Comparison of ENCODE assay signal across 8 cellular contexts in genomic region chr1:85061711-85062424, GRCh38. TPM values are rescaled to one million over a fixed set of nuclear protein-coding genes. Genes with fewer than 3 reads are reported as not detected.
DNase-seq lines count a peak whose midpoint lies in the region; ATAC-seq and TF ChIP-seq lines count a peak whose summit lies in the region.

No MANE protein-coding gene starts in this region.

- peak overlapping the region; percentile 70 for H3K9ac ChIP-seq in mucosa of stomach (ENCODE audit: low read length)

- H3K36me3 ChIP-seq in BJ (ENCODE audit: control insufficient read depth, insufficient read depth, low read length): no peaks in the 10 kb centered on the region
- H3K36me3 ChIP-seq in esophagus (ENCODE audit: control insufficient read depth in 2 of 2, insufficient read depth in 2 of 2, low read length in 1 of 2): no peaks in the 10 kb centered on the region
- no peaks in the 10 kb centered on the region for H3K36me3 ChIP-seq in mucosa of stomach (ENCODE audit: control insufficient read depth, insufficient read depth, low read length)

- peak; percentile 100 for ATAC-seq in GM19372 (IDR thresholded peaks at IDR 0.05; ENCODE audit: low read depth, unreplicated experiment)
- ATAC-seq in HG03520 (IDR thresholded peaks at IDR 0.05; ENCODE audit: unreplicated experiment): peak; percentile 99

- H3K4me3 ChIP-seq in BJ (ENCODE audit: low read depth, low read length) (peak overlapping the region; percentile 40), esophagus (ENCODE audit: low read depth in 1 of 2, low read length in 2 of 2) (peak overlapping the region; percentile 26 to 60), mucosa of stomach (ENCODE audit: low read length) (peak overlapping the region; percentile 34)

- H3K9me3 ChIP-seq in esophagus (ENCODE audit: control insufficient read depth in 2 of 2, insufficient read depth in 1 of 2, low read depth in 1 of 2, low read length in 1 of 2): no peaks in the 10 kb centered on the region
- no peaks in the 10 kb centered on the region for H3K9me3 ChIP-seq in mucosa of stomach (ENCODE audit: control insufficient read depth, low read length)

- CTCF ChIA-PET in BJ (lab: Yijun Ruan, JAX): interaction anchor here (0.8 to 1.7 kb wide), 7 partner anchors 18 to 198 kb away, joined by 3 to 10 read pairs (median 3); partner anchors contain the start of gene C1orf52

- H3K4me1 ChIP-seq in esophagus (ENCODE audit: control insufficient read depth in 2 of 2, insufficient read depth in 2 of 2, low read length in 1 of 2) (no peaks in the 10 kb centered on the region), mucosa of stomach (ENCODE audit: control insufficient read depth, insufficient read depth, low read length) (no peaks in the 10 kb centered on the region)

- DNase-seq in BJ (ENCODE audit: low read depth) (peak; percentile 87), activated T-cell treated with anti-CD3 and anti-CD28 coated beads for 24 hours (ENCODE audit: low read depth) (peak; percentile 80)
- DNase-seq in NK-92 treated with Interleukin-12 subunit alpha and Interleukin-12 subunit beta, amount 100 ng/mL, for 24 hours (lab: John Stamatoyannopoulos, UW): peak; percentile 63
- peak; percentile 62 to 65 for DNase-seq in stimulated activated CD8-positive, alpha-beta memory T cell treated with anti-CD3 and anti-CD28 coated beads, Interleukin-4, amount 100 ng/mL, for 4 hours (ENCODE audit: low read depth in 2 of 2, low spot score in 1 of 2)

- no peak for TF ChIP-seq CTCF in BJ (IDR thresholded peaks at IDR 0.05; ENCODE audit: insufficient read depth, low read depth, low read length)

- H3K27me3 ChIP-seq in BJ (ENCODE audit: control insufficient read depth, insufficient read depth, low read length): no peaks in the 10 kb centered on the region
- H3K27me3 ChIP-seq in esophagus (ENCODE audit: control insufficient read depth in 1 of 2, insufficient read depth in 2 of 2, low read length in 2 of 2): no peaks in the 10 kb centered on the region
- no peaks in the 10 kb centered on the region for H3K27me3 ChIP-seq in mucosa of stomach (ENCODE audit: control insufficient read depth, insufficient read depth, low read length)

- POLR2A ChIA-PET in BJ (lab: Charles Lee): no interaction called here

- peak overlapping the region in 1 of 2 donors; percentile 53 for H3K27ac ChIP-seq in esophagus (ENCODE audit: low read depth in 2 of 2, low read length in 1 of 2)

- 6% methylated on average over 25 of the region's 25 CpGs for WGBS in esophagus, 2 donors

RNA-seq across cellular contexts. Expression of gene MCOLN3, which starts 13.6 kb away (rescaled TPM):
- 0.20 and 0.27 TPM in 2 replicates for polyA plus RNA-seq in BJ (2011; rRNA removed)
- polyA minus RNA-seq in BJ (2011; rRNA and poly(A)+ RNA removed): 0.05 TPM in 1 of 2 replicates, not detected in the other
- under 1 TPM; 0.41 to 0.51 TPM for polyA plus RNA-seq in esophagus
